ENCODE assay signal across 17 cellular contexts in genomic region chr17:72615627-72615991, GRCh38.
DNase-seq lines count a peak whose midpoint lies in the region; ATAC-seq and TF ChIP-seq lines count a peak whose summit lies in the region.
"Had no signal": no experiment of that assay in that cellular context is flagged by ENCODE, and none has a peak within 500 bp of the region (broad histone marks: within the 10 kb centered on the region; RNA-seq: fewer than 3 reads in every experiment).

No MANE protein-coding gene starts in this region.

- peak overlapping the region in 2 of 3 experiments; percentile 9 to 50 for H3K4me3 Mint-ChIP-seq in nephron
- H3K4me3 Mint-ChIP-seq: activated T-helper 1 cell treated with anti-CD3 and anti-CD28 coated beads, Interleukin-12 subunit alpha, Interleukin-12 subunit beta, Interleukin-2, Interleukin-4 antibody, amounts not matched to agents 30 ng/mL and 10 ng/mL and 1 ng/mL, durations not matched to agents 14 hours and 24 hours and 36 hours; stimulated activated naive CD8-positive, alpha-beta T cell treated with anti-CD3 and anti-CD28 coated beads, Interleukin-15, Interleukin-2, amounts not matched to agents 100 ng/mL and 50 ng/mL, for 24 hours had no signal

- H3K27ac Mint-ChIP-seq in nephron, result peak overlapping the region; percentile 14 to 65 (median 23)
- H3K27ac Mint-ChIP-seq: activated T-helper 1 cell treated with anti-CD3 and anti-CD28 coated beads, Interleukin-12 subunit alpha, Interleukin-12 subunit beta, Interleukin-2, Interleukin-4 antibody, amounts not matched to agents 30 ng/mL and 10 ng/mL and 1 ng/mL, durations not matched to agents 14 hours and 24 hours and 36 hours; stimulated activated naive CD8-positive, alpha-beta T cell treated with anti-CD3 and anti-CD28 coated beads, Interleukin-15, Interleukin-2, amounts not matched to agents 100 ng/mL and 50 ng/mL, for 24 hours had no signal

- H3K4me3 ChIP-seq in Panc1 (ENCODE audit: low read depth in 2 of 2, low read length in 2 of 2) (no peak overlapping the region), dorsolateral prefrontal cortex (peak overlapping the region in 24 of 59 donors; percentile 1 to 44 (median 23)), tibial nerve (peak overlapping the region in 1 of 4 donors; percentile 30), SJCRH30 (no peak overlapping the region)
- H3K4me3 ChIP-seq: esophagus muscularis mucosa, heart left ventricle, mucosa of descending colon had no signal

- in situ Hi-C loops in Panc1 (cut with HindIII; ENCODE audit: low pct_unique_long_range_greater_than_20kb, low sequenced_read_pairs), result no loop called here

- H3K27ac ChIP-seq in Panc1 (ENCODE audit: low read length) (peak overlapping the region; percentile 72), dorsolateral prefrontal cortex (peak overlapping the region in 51 of 59 donors; percentile 19 to 84 (median 70)), tibial nerve (peak overlapping the region; percentile 70 to 94 (median 86)), SJCRH30 (no peak overlapping the region)

- CTCF ChIA-PET in Panc1 (lab: Charles Lee), result no interaction called here

- peaks cover 32% of the 10 kb centered on the region for H3K4me1 Mint-ChIP-seq in nephron

- intact Hi-C loops in Panc1 (cut with micrococcal nuclease; ENCODE audit: unreplicated experiment) (no loop called here), dorsolateral prefrontal cortex (cut with DNase I) (loop anchor here in 1 of 2 donors (5.0 kb wide), 1 partner anchor 82 kb away; no protein-coding TSS in a partner anchor)

- peaks cover 47% of the 10 kb centered on the region for H3K27me3 Mint-ChIP-seq in nephron (ENCODE audit: low read depth)

- no TSS peak for BruUV-seq in Panc1 (replicated peaks; lab: Mats Ljungman, UMichigan)

- TF ChIP-seq CTCF in Panc1 (IDR thresholded peaks at IDR 0.05) (no peak), dorsolateral prefrontal cortex (IDR thresholded peaks at IDR 0.05 in 54 of 56, conservative IDR thresholded peaks at IDR 0.05 in 2 of 56; ENCODE audit: low read depth in 1 of 56, partially characterized antibody in 56 of 56) (no peak), nephron (IDR thresholded peaks at IDR 0.05; ENCODE audit: unreplicated experiment in 3 of 3) (no peak), tibial nerve (IDR thresholded peaks at IDR 0.05) (no peak)

- POLR2A ChIA-PET in Panc1 (lab: Charles Lee), result no interaction called here

- H3K36me3 ChIP-seq in Panc1 (ENCODE audit: control insufficient read depth, insufficient read depth, low read length) (no peaks in the 10 kb centered on the region), tibial nerve (no peaks in the 10 kb centered on the region), SJCRH30 (no peaks in the 10 kb centered on the region)
- H3K36me3 ChIP-seq: esophagus muscularis mucosa, heart left ventricle had no signal

- H3K9me3 ChIP-seq in Panc1 (ENCODE audit: control insufficient read depth, insufficient read depth, low read depth, low read length) (no peaks in the 10 kb centered on the region), tibial nerve (no peaks in the 10 kb centered on the region), SJCRH30 (replicated peaks) (no peaks in the 10 kb centered on the region)
- H3K9me3 ChIP-seq: esophagus muscularis mucosa, heart left ventricle, mucosa of descending colon, SK-N-SH had no signal

- H3K9me3 Mint-ChIP-seq in nephron, result no peaks in the 10 kb centered on the region
- H3K9me3 Mint-ChIP-seq: stimulated activated naive CD8-positive, alpha-beta T cell treated with anti-CD3 and anti-CD28 coated beads, Interleukin-15, Interleukin-2, amounts not matched to agents 100 ng/mL and 50 ng/mL, for 24 hours had no signal

- DNase-seq in Panc1 (ENCODE audit: low read depth, low spot score) (no peak), dorsolateral prefrontal cortex (no peak), tibial nerve (ENCODE audit: low spot score in 2 of 2) (no peak), SJCRH30 (no peak)
- DNase-seq: activated CD4-positive, alpha-beta T cell treated with anti-CD3 and anti-CD28 coated beads, Interleukin-2, amount 50 U/mL, for 48 hours; cortex of kidney; heart left ventricle; NCI-H1436 treated with DMSO at 0.1 percent for 48 hours; NCI-H345; SK-N-SH had no signal

- no peaks in the 10 kb centered on the region for H3K27me3 ChIP-seq in Panc1 (ENCODE audit: control insufficient read depth, insufficient read depth, low read length)
- H3K27me3 ChIP-seq in dorsolateral prefrontal cortex, result peaks cover 0 to 12% (median 0%) of the 10 kb centered on the region in 45 donors
- H3K27me3 ChIP-seq in tibial nerve, result no peaks in the 10 kb centered on the region
- peaks cover 40% of the 10 kb centered on the region for H3K27me3 ChIP-seq in SJCRH30

- 28 to 31% methylated on average over 6 of the region's 6 CpGs for WGBS in tibial nerve, 2 donors

- no peak for ATAC-seq in Panc1
- no peak for ATAC-seq in HG03565 (IDR thresholded peaks at IDR 0.05; ENCODE audit: unreplicated experiment)
- ATAC-seq in HG03039 (IDR thresholded peaks at IDR 0.05; ENCODE audit: unreplicated experiment), result no peak

- TF ChIP-seq POLR2A in tibial nerve (IDR thresholded peaks at IDR 0.05), result peak in 1 of 2 donors; percentile 8

- H3K4me1 ChIP-seq in Panc1 (ENCODE audit: control insufficient read depth, insufficient read depth, low read length), result peaks cover 50% of the 10 kb centered on the region
- peaks cover 0 to 58% (median 25%) of the 10 kb centered on the region in 4 donors for H3K4me1 ChIP-seq in tibial nerve
- no peaks in the 10 kb centered on the region for H3K4me1 ChIP-seq in SJCRH30

- TF ChIP-seq EP300 in tibial nerve (IDR thresholded peaks at IDR 0.05), result peak in 1 of 2 donors; percentile 23

- no peaks in the 10 kb centered on the region for H3K36me3 Mint-ChIP-seq in nephron (ENCODE audit: low read depth)
